Comparison of ENCODE assay signal across 3 cellular contexts in the genomic region with DNA sequence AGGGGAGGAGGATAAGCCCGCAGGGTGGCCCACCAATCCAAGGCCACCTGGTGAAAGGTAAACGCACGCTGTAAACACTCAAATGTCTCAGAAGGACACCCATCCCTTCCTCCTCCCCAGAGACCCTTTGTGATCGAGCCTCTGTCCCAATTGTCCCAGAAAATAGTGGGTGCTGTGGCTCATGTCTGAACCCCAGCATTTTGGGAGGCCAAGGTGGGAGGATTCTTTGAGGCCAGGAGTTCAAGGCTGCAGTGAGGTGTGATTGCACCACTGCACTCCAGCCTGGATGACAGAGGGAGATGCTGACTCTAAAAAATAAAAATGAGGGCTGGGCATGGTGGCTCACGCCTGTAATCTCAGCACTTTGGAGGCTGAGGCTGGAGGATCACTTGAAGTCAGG.
TF ChIP-seq lines count a peak whose summit lies in the region.

No MANE protein-coding gene starts in this region.

TF ChIP-seq in IMR-90, 13 proteins besides CTCF, POLR2A, EP300 and RAD21:
- TF ChIP-seq BHLHE40 (IDR thresholded peaks at IDR 0.05; ENCODE audit: low read depth, low read length) (no peak), MAZ (IDR thresholded peaks at IDR 0.05; ENCODE audit: borderline replicate concordance, low read depth, low read length) (no peak), SMC3 (IDR thresholded peaks at IDR 0.05; ENCODE audit: low read depth, low read length) (no peak), CEBPB (IDR thresholded peaks at IDR 0.05; ENCODE audit: low read depth, low read length) (no peak), RFX5 (IDR thresholded peaks at IDR 0.05; ENCODE audit: low read depth, low read length) (no peak), RCOR1 (IDR thresholded peaks at IDR 0.05; ENCODE audit: insufficient replicate concordance, low read length) (no peak)
TF ChIP-seq in IMR-90: peak in this region for 0.

TF ChIP-seq in K562, 482 proteins besides CTCF, POLR2A, EP300 and RAD21:
- TF ChIP-seq ZNF717 (CRISPR knock-in tag; IDR thresholded peaks at IDR 0.05): no peak
- TF ChIP-seq POLR3A (IDR thresholded peaks at IDR 0.05; ENCODE audit: borderline replicate concordance, extremely low read depth, insufficient read depth, insufficient read length): no peak
- TF ChIP-seq, protein P1, sequence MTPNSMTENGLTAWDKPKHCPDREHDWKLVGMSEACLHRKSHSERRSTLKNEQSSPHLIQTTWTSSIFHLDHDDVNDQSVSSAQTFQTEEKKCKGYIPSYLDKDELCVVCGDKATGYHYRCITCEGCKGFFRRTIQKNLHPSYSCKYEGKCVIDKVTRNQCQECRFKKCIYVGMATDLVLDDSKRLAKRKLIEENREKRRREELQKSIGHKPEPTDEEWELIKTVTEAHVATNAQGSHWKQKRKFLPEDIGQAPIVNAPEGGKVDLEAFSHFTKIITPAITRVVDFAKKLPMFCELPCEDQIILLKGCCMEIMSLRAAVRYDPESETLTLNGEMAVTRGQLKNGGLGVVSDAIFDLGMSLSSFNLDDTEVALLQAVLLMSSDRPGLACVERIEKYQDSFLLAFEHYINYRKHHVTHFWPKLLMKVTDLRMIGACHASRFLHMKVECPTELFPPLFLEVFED (CRISPR knock-in tag; conservative IDR thresholded peaks at IDR 0.05): no peak
- no peak for TF ChIP-seq NFE2L1 (tag; IDR thresholded peaks at IDR 0.05; ENCODE audit: borderline replicate concordance, low read depth)
- TF ChIP-seq, protein P2, sequence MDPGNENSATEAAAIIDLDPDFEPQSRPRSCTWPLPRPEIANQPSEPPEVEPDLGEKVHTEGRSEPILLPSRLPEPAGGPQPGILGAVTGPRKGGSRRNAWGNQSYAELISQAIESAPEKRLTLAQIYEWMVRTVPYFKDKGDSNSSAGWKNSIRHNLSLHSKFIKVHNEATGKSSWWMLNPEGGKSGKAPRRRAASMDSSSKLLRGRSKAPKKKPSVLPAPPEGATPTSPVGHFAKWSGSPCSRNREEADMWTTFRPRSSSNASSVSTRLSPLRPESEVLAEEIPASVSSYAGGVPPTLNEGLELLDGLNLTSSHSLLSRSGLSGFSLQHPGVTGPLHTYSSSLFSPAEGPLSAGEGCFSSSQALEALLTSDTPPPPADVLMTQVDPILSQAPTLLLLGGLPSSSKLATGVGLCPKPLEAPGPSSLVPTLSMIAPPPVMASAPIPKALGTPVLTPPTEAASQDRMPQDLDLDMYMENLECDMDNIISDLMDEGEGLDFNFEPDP (CRISPR knock-in tag; IDR thresholded peaks at IDR 0.05): no peak
- TF ChIP-seq MEIS2 (IDR thresholded peaks at IDR 0.05; ENCODE audit: partially characterized antibody): no peak
- no peak for TF ChIP-seq ZC3H11A (IDR thresholded peaks at IDR 0.05; ENCODE audit: low read depth, low read length)
- no peak for TF ChIP-seq ZNF436 (CRISPR knock-in tag; IDR thresholded peaks at IDR 0.05)
- TF ChIP-seq, protein P3, sequence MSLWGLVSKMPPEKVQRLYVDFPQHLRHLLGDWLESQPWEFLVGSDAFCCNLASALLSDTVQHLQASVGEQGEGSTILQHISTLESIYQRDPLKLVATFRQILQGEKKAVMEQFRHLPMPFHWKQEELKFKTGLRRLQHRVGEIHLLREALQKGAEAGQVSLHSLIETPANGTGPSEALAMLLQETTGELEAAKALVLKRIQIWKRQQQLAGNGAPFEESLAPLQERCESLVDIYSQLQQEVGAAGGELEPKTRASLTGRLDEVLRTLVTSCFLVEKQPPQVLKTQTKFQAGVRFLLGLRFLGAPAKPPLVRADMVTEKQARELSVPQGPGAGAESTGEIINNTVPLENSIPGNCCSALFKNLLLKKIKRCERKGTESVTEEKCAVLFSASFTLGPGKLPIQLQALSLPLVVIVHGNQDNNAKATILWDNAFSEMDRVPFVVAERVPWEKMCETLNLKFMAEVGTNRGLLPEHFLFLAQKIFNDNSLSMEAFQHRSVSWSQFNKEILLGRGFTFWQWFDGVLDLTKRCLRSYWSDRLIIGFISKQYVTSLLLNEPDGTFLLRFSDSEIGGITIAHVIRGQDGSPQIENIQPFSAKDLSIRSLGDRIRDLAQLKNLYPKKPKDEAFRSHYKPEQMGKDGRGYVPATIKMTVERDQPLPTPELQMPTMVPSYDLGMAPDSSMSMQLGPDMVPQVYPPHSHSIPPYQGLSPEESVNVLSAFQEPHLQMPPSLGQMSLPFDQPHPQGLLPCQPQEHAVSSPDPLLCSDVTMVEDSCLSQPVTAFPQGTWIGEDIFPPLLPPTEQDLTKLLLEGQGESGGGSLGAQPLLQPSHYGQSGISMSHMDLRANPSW (CRISPR knock-in tag; IDR thresholded peaks at IDR 0.05): no peak
- no peak for TF ChIP-seq ILK (tag; IDR thresholded peaks at IDR 0.05; ENCODE audit: borderline replicate concordance, low read depth)
- no peak for TF ChIP-seq TGIF2 (CRISPR knock-in tag; IDR thresholded peaks at IDR 0.05)
- TF ChIP-seq BDP1 (IDR thresholded peaks at IDR 0.05; ENCODE audit: insufficient read depth, insufficient read length): no peak

TF ChIP-seq in WTC11, 78 proteins besides CTCF, POLR2A, EP300 and RAD21:
- TF ChIP-seq, protein P4, sequence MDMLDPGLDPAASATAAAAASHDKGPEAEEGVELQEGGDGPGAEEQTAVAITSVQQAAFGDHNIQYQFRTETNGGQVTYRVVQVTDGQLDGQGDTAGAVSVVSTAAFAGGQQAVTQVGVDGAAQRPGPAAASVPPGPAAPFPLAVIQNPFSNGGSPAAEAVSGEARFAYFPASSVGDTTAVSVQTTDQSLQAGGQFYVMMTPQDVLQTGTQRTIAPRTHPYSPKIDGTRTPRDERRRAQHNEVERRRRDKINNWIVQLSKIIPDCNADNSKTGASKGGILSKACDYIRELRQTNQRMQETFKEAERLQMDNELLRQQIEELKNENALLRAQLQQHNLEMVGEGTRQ (CRISPR knock-in tag; IDR thresholded peaks at IDR 0.05): no peak
- TF ChIP-seq GABPB1 (CRISPR knock-in tag; IDR thresholded peaks at IDR 0.05): no peak
- no peak for TF ChIP-seq GTF2I (CRISPR knock-in tag; conservative IDR thresholded peaks at IDR 0.05)
- TF ChIP-seq MXD4 (CRISPR knock-in tag; IDR thresholded peaks at IDR 0.05; ENCODE audit: borderline replicate concordance): no peak
- TF ChIP-seq, protein P5, sequence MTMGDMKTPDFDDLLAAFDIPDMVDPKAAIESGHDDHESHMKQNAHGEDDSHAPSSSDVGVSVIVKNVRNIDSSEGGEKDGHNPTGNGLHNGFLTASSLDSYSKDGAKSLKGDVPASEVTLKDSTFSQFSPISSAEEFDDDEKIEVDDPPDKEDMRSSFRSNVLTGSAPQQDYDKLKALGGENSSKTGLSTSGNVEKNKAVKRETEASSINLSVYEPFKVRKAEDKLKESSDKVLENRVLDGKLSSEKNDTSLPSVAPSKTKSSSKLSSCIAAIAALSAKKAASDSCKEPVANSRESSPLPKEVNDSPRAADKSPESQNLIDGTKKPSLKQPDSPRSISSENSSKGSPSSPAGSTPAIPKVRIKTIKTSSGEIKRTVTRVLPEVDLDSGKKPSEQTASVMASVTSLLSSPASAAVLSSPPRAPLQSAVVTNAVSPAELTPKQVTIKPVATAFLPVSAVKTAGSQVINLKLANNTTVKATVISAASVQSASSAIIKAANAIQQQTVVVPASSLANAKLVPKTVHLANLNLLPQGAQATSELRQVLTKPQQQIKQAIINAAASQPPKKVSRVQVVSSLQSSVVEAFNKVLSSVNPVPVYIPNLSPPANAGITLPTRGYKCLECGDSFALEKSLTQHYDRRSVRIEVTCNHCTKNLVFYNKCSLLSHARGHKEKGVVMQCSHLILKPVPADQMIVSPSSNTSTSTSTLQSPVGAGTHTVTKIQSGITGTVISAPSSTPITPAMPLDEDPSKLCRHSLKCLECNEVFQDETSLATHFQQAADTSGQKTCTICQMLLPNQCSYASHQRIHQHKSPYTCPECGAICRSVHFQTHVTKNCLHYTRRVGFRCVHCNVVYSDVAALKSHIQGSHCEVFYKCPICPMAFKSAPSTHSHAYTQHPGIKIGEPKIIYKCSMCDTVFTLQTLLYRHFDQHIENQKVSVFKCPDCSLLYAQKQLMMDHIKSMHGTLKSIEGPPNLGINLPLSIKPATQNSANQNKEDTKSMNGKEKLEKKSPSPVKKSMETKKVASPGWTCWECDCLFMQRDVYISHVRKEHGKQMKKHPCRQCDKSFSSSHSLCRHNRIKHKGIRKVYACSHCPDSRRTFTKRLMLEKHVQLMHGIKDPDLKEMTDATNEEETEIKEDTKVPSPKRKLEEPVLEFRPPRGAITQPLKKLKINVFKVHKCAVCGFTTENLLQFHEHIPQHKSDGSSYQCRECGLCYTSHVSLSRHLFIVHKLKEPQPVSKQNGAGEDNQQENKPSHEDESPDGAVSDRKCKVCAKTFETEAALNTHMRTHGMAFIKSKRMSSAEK (CRISPR knock-in tag; IDR thresholded peaks at IDR 0.05; ENCODE audit: borderline replicate concordance): no peak
- no peak for TF ChIP-seq NR2C2 (CRISPR knock-in tag; IDR thresholded peaks at IDR 0.05)
- no peak for TF ChIP-seq CBFB (CRISPR knock-in tag; IDR thresholded peaks at IDR 0.05; ENCODE audit: low read depth)
- TF ChIP-seq JAZF1 (CRISPR knock-in tag; IDR thresholded peaks at IDR 0.05): no peak
- TF ChIP-seq ELF4 (CRISPR knock-in tag; IDR thresholded peaks at IDR 0.05; ENCODE audit: low read depth): no peak
- no peak for TF ChIP-seq TP53 (CRISPR knock-in tag; IDR thresholded peaks at IDR 0.05)
